1 cellular context compared by ENCODE assay signal in the genomic region with DNA sequence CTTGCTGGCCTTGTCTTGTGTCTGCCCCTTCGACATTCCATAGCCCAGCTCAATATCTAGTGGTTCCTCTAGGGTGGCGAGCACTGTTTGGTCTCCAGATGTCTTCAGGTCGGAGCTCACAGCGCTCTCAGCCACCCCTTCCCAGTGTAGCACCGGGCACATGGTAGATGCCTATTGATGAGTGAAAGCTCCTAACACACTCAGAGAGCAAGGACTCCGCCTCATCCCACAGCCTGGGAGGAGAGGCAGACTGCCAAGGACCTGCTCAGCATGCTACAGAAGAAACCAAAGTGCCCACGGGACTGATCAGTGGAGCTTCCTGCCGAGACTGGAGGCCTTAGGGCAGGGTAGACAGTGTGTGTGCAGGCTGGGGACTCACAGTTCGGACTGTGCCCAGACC.
TF ChIP-seq lines count a peak whose summit lies in the region.

No MANE protein-coding gene starts in this region.

TF ChIP-seq in SK-N-SH treated with all-trans-retinoic acid at 6 μM for 48 hours, 23 proteins besides CTCF, POLR2A, EP300 and RAD21 (continued from another document):
- TF ChIP-seq, protein P1, sequence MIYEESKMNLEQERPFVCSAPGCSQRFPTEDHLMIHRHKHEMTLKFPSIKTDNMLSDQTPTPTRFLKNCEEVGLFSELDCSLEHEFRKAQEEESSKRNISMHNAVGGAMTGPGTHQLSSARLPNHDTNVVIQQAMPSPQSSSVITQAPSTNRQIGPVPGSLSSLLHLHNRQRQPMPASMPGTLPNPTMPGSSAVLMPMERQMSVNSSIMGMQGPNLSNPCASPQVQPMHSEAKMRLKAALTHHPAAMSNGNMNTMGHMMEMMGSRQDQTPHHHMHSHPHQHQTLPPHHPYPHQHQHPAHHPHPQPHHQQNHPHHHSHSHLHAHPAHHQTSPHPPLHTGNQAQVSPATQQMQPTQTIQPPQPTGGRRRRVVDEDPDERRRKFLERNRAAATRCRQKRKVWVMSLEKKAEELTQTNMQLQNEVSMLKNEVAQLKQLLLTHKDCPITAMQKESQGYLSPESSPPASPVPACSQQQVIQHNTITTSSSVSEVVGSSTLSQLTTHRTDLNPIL (CRISPR knock-in tag; IDR thresholded peaks at IDR 0.05; ENCODE audit: low read depth), result no peak
- no peak for TF ChIP-seq BACH2 (CRISPR knock-in tag; IDR thresholded peaks at IDR 0.05; ENCODE audit: borderline replicate concordance)
- TF ChIP-seq, protein P2, sequence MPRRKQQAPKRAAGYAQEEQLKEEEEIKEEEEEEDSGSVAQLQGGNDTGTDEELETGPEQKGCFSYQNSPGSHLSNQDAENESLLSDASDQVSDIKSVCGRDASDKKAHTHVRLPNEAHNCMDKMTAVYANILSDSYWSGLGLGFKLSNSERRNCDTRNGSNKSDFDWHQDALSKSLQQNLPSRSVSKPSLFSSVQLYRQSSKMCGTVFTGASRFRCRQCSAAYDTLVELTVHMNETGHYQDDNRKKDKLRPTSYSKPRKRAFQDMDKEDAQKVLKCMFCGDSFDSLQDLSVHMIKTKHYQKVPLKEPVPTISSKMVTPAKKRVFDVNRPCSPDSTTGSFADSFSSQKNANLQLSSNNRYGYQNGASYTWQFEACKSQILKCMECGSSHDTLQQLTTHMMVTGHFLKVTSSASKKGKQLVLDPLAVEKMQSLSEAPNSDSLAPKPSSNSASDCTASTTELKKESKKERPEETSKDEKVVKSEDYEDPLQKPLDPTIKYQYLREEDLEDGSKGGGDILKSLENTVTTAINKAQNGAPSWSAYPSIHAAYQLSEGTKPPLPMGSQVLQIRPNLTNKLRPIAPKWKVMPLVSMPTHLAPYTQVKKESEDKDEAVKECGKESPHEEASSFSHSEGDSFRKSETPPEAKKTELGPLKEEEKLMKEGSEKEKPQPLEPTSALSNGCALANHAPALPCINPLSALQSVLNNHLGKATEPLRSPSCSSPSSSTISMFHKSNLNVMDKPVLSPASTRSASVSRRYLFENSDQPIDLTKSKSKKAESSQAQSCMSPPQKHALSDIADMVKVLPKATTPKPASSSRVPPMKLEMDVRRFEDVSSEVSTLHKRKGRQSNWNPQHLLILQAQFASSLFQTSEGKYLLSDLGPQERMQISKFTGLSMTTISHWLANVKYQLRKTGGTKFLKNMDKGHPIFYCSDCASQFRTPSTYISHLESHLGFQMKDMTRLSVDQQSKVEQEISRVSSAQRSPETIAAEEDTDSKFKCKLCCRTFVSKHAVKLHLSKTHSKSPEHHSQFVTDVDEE (CRISPR knock-in tag; IDR thresholded peaks at IDR 0.05), result no peak
- TF ChIP-seq ARNTL (CRISPR knock-in tag; IDR thresholded peaks at IDR 0.05; ENCODE audit: borderline replicate concordance, low read depth), result no peak
- no peak for TF ChIP-seq TCF4 (CRISPR knock-in tag; IDR thresholded peaks at IDR 0.05; ENCODE audit: borderline replicate concordance)
